21 cellular contexts compared by ENCODE assay signal in genomic region chr2:219362072-219362471, GRCh38. TPM values are rescaled to one million over a fixed set of nuclear protein-coding genes. Genes with fewer than 3 reads are reported as not detected.
"Had no signal": no experiment of that assay in that cellular context is flagged by ENCODE, and none has a peak within 500 bp of the region (broad histone marks: within the 10 kb centered on the region; RNA-seq: fewer than 3 reads in every experiment).

No MANE protein-coding gene starts in this region.

- H3K4me1 ChIP-seq: colonic mucosa had no signal

- DNase-seq: activated CD8-positive, alpha-beta memory T cell treated with anti-CD3 and anti-CD28 coated beads, Interleukin-2, amount 50 U/mL, for 4 hours; activated CD8-positive, alpha-beta T cell treated with anti-CD3 and anti-CD28 coated beads, Interleukin-2, amount 10 ng/mL, durations not matched to agents 7 days and 5 days; activated effector memory CD4-positive, alpha-beta T cell treated with anti-CD3 and anti-CD28 coated beads, Interleukin-2, amount 50 U/mL, for 16 hours; activated T-cell treated with anti-CD3 and anti-CD28 coated beads, Interleukin-2, amount 50 U/mL, for 48 hours; central memory CD4-positive, alpha-beta T cell; effector CD4-positive, alpha-beta T cell; glutamatergic neuron; natural killer cell; spleen; upper lobe of right lung had no signal

- H3K4me3 Mint-ChIP-seq: activated CD4-positive, alpha-beta T cell treated with anti-CD3 and anti-CD28 coated beads for 36 hours; activated CD8-positive, alpha-beta T cell treated with anti-CD3 and anti-CD28 coated beads, Interleukin-2, amount 10 ng/mL, durations not matched to agents 7 days and 5 days; memory B cell; natural killer cell; stimulated activated naive CD8-positive, alpha-beta T cell treated with anti-CD3 and anti-CD28 coated beads, Interleukin-15, amount 100 ng/mL, for 72 hours; T-helper 1 cell treated with Interleukin-12 subunit alpha and Interleukin-12 subunit beta and Interleukin-4 antibody, amounts not matched to agents 30 μg/mL and 1 μg/mL, for 36 hours had no signal

- H3K9me3 Mint-ChIP-seq: activated naive CD4-positive, alpha-beta T cell treated with anti-CD3 and anti-CD28 coated beads, Interleukin-2, amount 50 U/mL, for 72 hours; memory B cell; natural killer cell; stimulated activated naive CD8-positive, alpha-beta T cell treated with anti-CD3 and anti-CD28 coated beads, Interleukin-15, amount 100 ng/mL, for 72 hours; T-helper 1 cell treated with Interleukin-12 subunit alpha and Interleukin-12 subunit beta and Interleukin-4 antibody, amounts not matched to agents 30 μg/mL and 1 μg/mL, for 36 hours had no signal

- H3K27ac Mint-ChIP-seq: activated CD4-positive, alpha-beta T cell treated with anti-CD3 and anti-CD28 coated beads for 36 hours; activated CD8-positive, alpha-beta T cell treated with anti-CD3 and anti-CD28 coated beads, Interleukin-2, amount 10 ng/mL, durations not matched to agents 7 days and 5 days; activated naive CD4-positive, alpha-beta T cell treated with anti-CD3 and anti-CD28 coated beads, Interleukin-2, amount 50 U/mL, for 72 hours; memory B cell; natural killer cell; stimulated activated naive CD8-positive, alpha-beta T cell treated with anti-CD3 and anti-CD28 coated beads, Interleukin-15, amount 100 ng/mL, for 72 hours; T-helper 1 cell treated with Interleukin-12 subunit alpha and Interleukin-12 subunit beta and Interleukin-4 antibody, amounts not matched to agents 30 μg/mL and 1 μg/mL, for 36 hours had no signal

- H3K36me3 Mint-ChIP-seq: activated naive CD4-positive, alpha-beta T cell treated with anti-CD3 and anti-CD28 coated beads, Interleukin-2, amount 50 U/mL, for 72 hours; natural killer cell had no signal

- H3K4me1 Mint-ChIP-seq: memory B cell, natural killer cell had no signal

- ATAC-seq: activated CD8-positive, alpha-beta T cell treated with anti-CD3 and anti-CD28 coated beads, Interleukin-2, amount 10 ng/mL, durations not matched to agents 7 days and 5 days had no signal

- H3K27ac ChIP-seq: body of pancreas, colonic mucosa, esophagus muscularis mucosa, neutrophil, spleen, upper lobe of right lung had no signal

- H3K36me3 ChIP-seq: colonic mucosa, esophagus muscularis mucosa, neutrophil, upper lobe of right lung had no signal

- H3K9me3 ChIP-seq: body of pancreas, colonic mucosa, esophagus muscularis mucosa, neutrophil, spleen, upper lobe of right lung had no signal

- H3K4me3 ChIP-seq: body of pancreas, colonic mucosa, esophagus muscularis mucosa, spleen, upper lobe of right lung had no signal

RNA-seq across cellular contexts. Expression of gene RESP18, which starts 29.5 kb away (rescaled TPM):
- total RNA-seq: activated CD4-positive, alpha-beta T cell treated with anti-CD3 and anti-CD28 coated beads for 36 hours; activated CD8-positive, alpha-beta T cell treated with anti-CD3 and anti-CD28 coated beads, Interleukin-2, amount 10 ng/mL, durations not matched to agents 7 days and 5 days; activated naive CD4-positive, alpha-beta T cell treated with anti-CD3 and anti-CD28 coated beads, Interleukin-2, amount 50 U/mL, for 72 hours; body of pancreas; colonic mucosa; esophagus muscularis mucosa; kidney epithelial cell; left ventricle myocardium superior; natural killer cell; upper lobe of right lung had no signal

RNA-seq across cellular contexts. Expression of gene PTPRN, which starts 52.9 kb away (rescaled TPM):
- total RNA-seq: left ventricle myocardium superior, spleen, upper lobe of right lung had no signal

RNA-seq across cellular contexts. Expression of gene DES, which starts 56.1 kb away (rescaled TPM):
- total RNA-seq: activated CD4-positive, alpha-beta T cell treated with anti-CD3 and anti-CD28 coated beads for 36 hours; activated CD8-positive, alpha-beta T cell treated with anti-CD3 and anti-CD28 coated beads, Interleukin-2, amount 10 ng/mL, durations not matched to agents 7 days and 5 days; activated naive CD4-positive, alpha-beta T cell treated with anti-CD3 and anti-CD28 coated beads, Interleukin-2, amount 50 U/mL, for 72 hours; natural killer cell had no signal
